In genomic region chr10:43348511-43349312, GRCh38 we compare ENCODE assay signal across 8 cellular contexts. TPM values are rescaled to one million over a fixed set of nuclear protein-coding genes. Genes with fewer than 3 reads are reported as not detected.
DNase-seq lines count a peak whose midpoint lies in the region; ATAC-seq and TF ChIP-seq lines count a peak whose summit lies in the region.

No MANE protein-coding gene starts in this region.

- H3K27ac ChIP-seq in RWPE1 = peak overlapping the region; percentile 9; the same call in 1 of the 2 replicates
- H3K27ac ChIP-seq in foreskin keratinocyte = no peak overlapping the region
- no peak overlapping the region for H3K27ac ChIP-seq in thoracic aorta

- H3K27me3 Mint-ChIP-seq in activated T-helper 17 cell treated with anti-CD3 and anti-CD28 coated beads, Interleukin-2, amount 50 U/mL, for 72 hours = peaks cover 3% of the 10 kb centered on the region

- H3K4me3 ChIP-seq in thoracic aorta = no peak overlapping the region

- peak; percentile 78 for TF ChIP-seq CTCF in RWPE1 (conservative IDR thresholded peaks at IDR 0.05; ENCODE audit: low read depth)
- TF ChIP-seq CTCF in foreskin keratinocyte (conservative IDR thresholded peaks at IDR 0.05) = peak; percentile 98
- TF ChIP-seq CTCF in omental fat pad (IDR thresholded peaks at IDR 0.05) = peak in 1 of 3 donors; percentile 64
- TF ChIP-seq CTCF in thoracic aorta (IDR thresholded peaks at IDR 0.05) = peak; percentile 68

- no peaks in the 10 kb centered on the region for H3K36me3 Mint-ChIP-seq in activated T-helper 17 cell treated with anti-CD3 and anti-CD28 coated beads, Interleukin-2, amount 50 U/mL, for 72 hours (ENCODE audit: low read depth)

- POLR2A ChIA-PET in RWPE1 (lab: Yijun Ruan, JAX; ENCODE audit: low non-redundant PET) = no interaction called here

- peak overlapping the region; percentile 83 for H3K27ac Mint-ChIP-seq in activated T-helper 17 cell treated with anti-CD3 and anti-CD28 coated beads, Interleukin-2, amount 50 U/mL, for 72 hours

- ATAC-seq in GM21786 (IDR thresholded peaks at IDR 0.05; ENCODE audit: unreplicated experiment) = peak; percentile 100
- peak; percentile 100 for ATAC-seq in activated T-helper 17 cell treated with anti-CD3 and anti-CD28 coated beads, Interleukin-2, amount 50 U/mL, for 72 hours (replicated peaks)
- ATAC-seq in foreskin keratinocyte = peak; percentile 95
- peak; percentile 94 for ATAC-seq in omental fat pad (ENCODE audit: low FRiP score)
- ATAC-seq in thoracic aorta (ENCODE audit: insufficient number of reproducible peaks, low FRiP score, low read depth) = peak; percentile 82

- H3K9me3 ChIP-seq in thoracic aorta = no peaks in the 10 kb centered on the region

- H3K4me3 Mint-ChIP-seq in activated T-helper 17 cell treated with anti-CD3 and anti-CD28 coated beads, Interleukin-2, amount 50 U/mL, for 72 hours = peak overlapping the region; percentile 31

- H3K4me1 Mint-ChIP-seq in activated T-helper 17 cell treated with anti-CD3 and anti-CD28 coated beads, Interleukin-2, amount 50 U/mL, for 72 hours = peaks cover 12% of the 10 kb centered on the region

- H3K9me3 Mint-ChIP-seq in activated T-helper 17 cell treated with anti-CD3 and anti-CD28 coated beads, Interleukin-2, amount 50 U/mL, for 72 hours = no peaks in the 10 kb centered on the region

- no peaks in the 10 kb centered on the region for H3K36me3 ChIP-seq in thoracic aorta

- H3K4me1 ChIP-seq in foreskin keratinocyte = peaks cover 11% of the 10 kb centered on the region
- H3K4me1 ChIP-seq in thoracic aorta (ENCODE audit: control insufficient read depth in 1 of 2, low read depth in 2 of 2) = no peaks in the 10 kb centered on the region

- DNase-seq in ELR (ENCODE audit: low read depth) (peak; percentile 79), KG1 (lab: John Stamatoyannopoulos, UW) (peak; percentile 83), RWPE1 (ENCODE audit: low spot score) (peak; percentile 89), foreskin keratinocyte (peak; percentile 53 to 78), omental fat pad (ENCODE audit: low spot score) (peak; percentile 62), thoracic aorta (ENCODE audit: low spot score) (peak; percentile 38)

- peaks cover 3% of the 10 kb centered on the region for H3K27me3 ChIP-seq in foreskin keratinocyte
- no peaks in the 10 kb centered on the region for H3K27me3 ChIP-seq in thoracic aorta (replicated peaks; ENCODE audit: insufficient read depth)

- CTCF ChIA-PET in RWPE1 (lab: Yijun Ruan, JAX) = interaction anchor here (0.6 to 2.3 kb wide), 13 partner anchors 14 to 145 kb away, joined by 3 to 18 read pairs (median 4); no protein-coding TSS in a partner anchor

RNA-seq across cellular contexts. Expression of gene FXYD4, which starts 22.7 kb away (rescaled TPM):
- total RNA-seq in activated T-helper 17 cell treated with anti-CD3 and anti-CD28 coated beads, Interleukin-2, amount 50 U/mL, for 72 hours = not detected
- total RNA-seq in foreskin keratinocyte (not detected in 2 replicates), omental fat pad (not detected), thoracic aorta (not detected)
- not detected in 2 replicates for polyA plus RNA-seq in foreskin keratinocyte

Comparison
In these comparisons a context has a peak if more than half of its experiments do, and no peak if none do; other contexts are left out.
1. DNase-seq: peak in every context shown above with its lines; median percentile 89 in RWPE1; 83 in KG1; 79 in ELR; 66 in foreskin keratinocyte; 62 in omental fat pad; 38 in thoracic aorta.